Comparison of ENCODE assay signal across 9 cellular contexts in the genomic region with DNA sequence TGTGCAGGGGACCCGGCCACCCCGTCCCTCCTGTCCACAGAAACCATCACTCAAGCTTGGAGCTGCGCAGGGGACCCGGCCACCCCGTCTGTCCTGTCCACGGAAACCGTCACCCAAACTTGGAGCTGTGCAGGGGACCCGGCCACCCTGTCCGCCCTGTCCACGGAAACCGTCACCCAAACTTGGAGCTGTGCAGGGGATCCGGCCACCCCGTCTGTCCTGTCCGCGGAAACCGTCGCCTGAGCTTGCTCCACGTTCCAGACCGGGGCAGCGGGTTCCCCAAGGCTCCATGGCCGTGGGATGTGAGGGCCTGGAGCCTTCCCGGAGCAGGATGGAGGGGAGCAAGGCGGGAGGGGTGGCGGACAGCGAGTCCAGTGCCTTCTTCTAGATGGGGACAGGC. TPM values are rescaled to one million over a fixed set of nuclear protein-coding genes. Genes with fewer than 3 reads are reported as not detected.
"Had no signal": no experiment of that assay in that cellular context is flagged by ENCODE, and none has a peak within 500 bp of the region (broad histone marks: within the 10 kb centered on the region; RNA-seq: fewer than 3 reads in every experiment).

No MANE protein-coding gene starts in this region.

- H3K36me3 ChIP-seq: HAP-1 had no signal

- H3K9me3 Mint-ChIP-seq: HFFc6, IgD-negative memory B cell had no signal

- H3K36me3 Mint-ChIP-seq: IgD-negative memory B cell had no signal

- H3K9me3 ChIP-seq: HAP-1 had no signal

- H3K27ac ChIP-seq: GM23248, HL-60 had no signal

- H3K4me3 Mint-ChIP-seq: HFFc6 had no signal

- H3K4me1 ChIP-seq: HAP-1 had no signal

- H3K9ac ChIP-seq: GM23248 had no signal

- DNase-seq: GM23248, GOT3, HFFc6, KBM-7 had no signal

- H2AFZ ChIP-seq: GM23248 had no signal

- H3K27ac Mint-ChIP-seq: HFFc6, IgD-negative memory B cell had no signal

- H3K4me3 ChIP-seq: GM23248, HAP-1 had no signal

- FAIRE-seq: HepG2 had no signal

RNA-seq across cellular contexts. Expression of gene SOX8, which starts 25.2 kb away (rescaled TPM):
- total RNA-seq: HT1080 had no signal

RNA-seq across cellular contexts. Expression of gene LMF1, which starts 36.0 kb away (rescaled TPM):
- total RNA-seq: HT1080 had no signal
